In genomic region chr14:37171678-37172023, GRCh38 we compare ENCODE assay signal across 9 cellular contexts. TPM values are rescaled to one million over a fixed set of nuclear protein-coding genes. Genes with fewer than 3 reads are reported as not detected.
DNase-seq lines count a peak whose midpoint lies in the region; ATAC-seq and TF ChIP-seq lines count a peak whose summit lies in the region.
"Had no signal": no experiment of that assay in that cellular context is flagged by ENCODE, and none has a peak within 500 bp of the region (broad histone marks: within the 10 kb centered on the region; RNA-seq: fewer than 3 reads in every experiment).

No MANE protein-coding gene starts in this region.

- H3K9ac ChIP-seq in mucosa of rectum (ENCODE audit: low read depth in 1 of 2, low read length in 2 of 2), result peak overlapping the region in 1 of 2 donors; percentile 82

- no peak for DNase-seq in RWPE2 (ENCODE audit: low spot score)
- no peak for DNase-seq in upper lobe of left lung
- no peak for DNase-seq in Kasumi-1 (lab: John Stamatoyannopoulos, UW)
- no peak for DNase-seq in NCI-H128 (lab: John Stamatoyannopoulos, UW; ENCODE audit: unreplicated experiment)
- DNase-seq in mucosa of gallbladder (ENCODE audit: low spot score), result no peak
- DNase-seq: activated T-cell treated with anti-CD3 and anti-CD28 coated beads, Interleukin-2, amount 50 U/mL, for 1 hour; SIG-M5 had no signal

- H3K27ac ChIP-seq in RWPE2 (ENCODE audit: poor library complexity, severe bottlenecking) (peak overlapping the region; percentile 60), esophagus (ENCODE audit: low read depth in 2 of 2, low read length in 1 of 2) (peak overlapping the region; percentile 79 to 89), mucosa of rectum (ENCODE audit: low read depth in 2 of 2, low read length in 2 of 2) (no peak overlapping the region), upper lobe of left lung (peak overlapping the region; percentile 85 to 96 (median 90))

- no peaks in the 10 kb centered on the region for H3K27me3 ChIP-seq in RWPE2 (ENCODE audit: insufficient read depth, poor library complexity, severe bottlenecking)
- H3K27me3 ChIP-seq in esophagus (ENCODE audit: control insufficient read depth in 1 of 2, insufficient read depth in 2 of 2, low read length in 2 of 2), result no peaks in the 10 kb centered on the region
- H3K27me3 ChIP-seq in mucosa of rectum (ENCODE audit: control insufficient read depth in 2 of 2, insufficient read depth in 2 of 2, low read length in 2 of 2), result no peaks in the 10 kb centered on the region
- H3K27me3 ChIP-seq in upper lobe of left lung, result no peaks in the 10 kb centered on the region

- ATAC-seq in RWPE2 (ENCODE audit: low read depth) (peak; percentile 42), upper lobe of left lung (ENCODE audit: low FRiP score in 2 of 2) (peak in 1 of 2 donors; percentile 20)

- no peak for TF ChIP-seq EP300 in upper lobe of left lung (IDR thresholded peaks at IDR 0.05)

- no peaks in the 10 kb centered on the region for H3K9me3 ChIP-seq in RWPE2 (ENCODE audit: severe bottlenecking)
- H3K9me3 ChIP-seq in esophagus (ENCODE audit: control insufficient read depth in 2 of 2, insufficient read depth in 1 of 2, low read depth in 1 of 2, low read length in 1 of 2), result peaks cover 0 to 2% of the 10 kb centered on the region in 2 donors
- H3K9me3 ChIP-seq in mucosa of rectum (ENCODE audit: control insufficient read depth in 2 of 2, low read length in 2 of 2), result no peaks in the 10 kb centered on the region
- no peaks in the 10 kb centered on the region for H3K9me3 ChIP-seq in upper lobe of left lung

- TF ChIP-seq CTCF in RWPE2 (IDR thresholded peaks at IDR 0.05; ENCODE audit: poor library complexity, severe bottlenecking) (no peak), upper lobe of left lung (IDR thresholded peaks at IDR 0.05) (no peak)

- TF ChIP-seq POLR2A in upper lobe of left lung (IDR thresholded peaks at IDR 0.05), result no peak

- 1 to 4% methylated on average over 6 of the region's 6 CpGs for WGBS in esophagus, 2 donors
- 7 to 9% methylated on average over 6 of the region's 6 CpGs for WGBS in upper lobe of left lung, 2 donors

- H3K36me3 ChIP-seq in RWPE2 (ENCODE audit: low read depth) (peaks cover 6% of the 10 kb centered on the region; the same call in 1 of the 2 replicates), esophagus (ENCODE audit: control insufficient read depth in 2 of 2, insufficient read depth in 2 of 2, low read length in 1 of 2) (no peaks in the 10 kb centered on the region), mucosa of rectum (ENCODE audit: control insufficient read depth in 2 of 2, insufficient read depth in 2 of 2, low read length in 2 of 2) (no peaks in the 10 kb centered on the region), upper lobe of left lung (no peaks in the 10 kb centered on the region)

- H3K4me1 ChIP-seq in RWPE2 (ENCODE audit: insufficient read depth, poor library complexity, severe bottlenecking) (peaks cover 18% of the 10 kb centered on the region), esophagus (ENCODE audit: control insufficient read depth in 2 of 2, insufficient read depth in 2 of 2, low read length in 1 of 2) (peaks cover 0 to 6% of the 10 kb centered on the region in 2 donors), mucosa of rectum (ENCODE audit: control insufficient read depth in 2 of 2, insufficient read depth in 2 of 2, low read length in 2 of 2) (no peaks in the 10 kb centered on the region), upper lobe of left lung (peaks cover 6 to 18% (median 7%) of the 10 kb centered on the region in 4 donors)

- H3K4me3 ChIP-seq in RWPE2 (ENCODE audit: severe bottlenecking) (peak overlapping the region; percentile 53), esophagus (ENCODE audit: low read depth in 1 of 2, low read length in 2 of 2) (peak overlapping the region; percentile 76 to 83), mucosa of rectum (ENCODE audit: low read length in 2 of 2) (peak overlapping the region; percentile 76 to 86), upper lobe of left lung (peak overlapping the region in 3 of 4 donors; percentile 53 to 74 (median 71))

RNA-seq across cellular contexts. Expression of gene SLC25A21, which starts 0.8 kb away (rescaled TPM):
- polyA plus RNA-seq in esophagus, result under 1 TPM; 0.53 to 0.74 TPM
- total RNA-seq in upper lobe of left lung (1 to 10 TPM in 1 of 6 donors, under 1 TPM in 2, not detected in 3; 0.15 to 1.7 (median 0.30) TPM), mucosa of gallbladder (1.6 TPM)

RNA-seq across cellular contexts. Expression of gene MIPOL1, which starts 26.1 kb away (rescaled TPM):
- polyA plus RNA-seq in esophagus, result 1 to 10 TPM; 1.5 to 2.2 TPM
- total RNA-seq in upper lobe of left lung, result 10 to 100 TPM in 2 of 6 donors, 1 to 10 TPM in 4; 4.1 to 32.6 (median 8.4) TPM
- 12.3 TPM for total RNA-seq in mucosa of gallbladder

Comparison
In these comparisons a context has a peak if more than half of its experiments do, and no peak if none do; other contexts are left out.
1. H3K27ac ChIP-seq: peak in RWPE2 (single experiment), esophagus (2 of 2) and upper lobe of left lung (4 of 4); none in mucosa of rectum (0 of 2).
2. Peak in every context shown above with its lines, with median percentiles within 50 percentile points of each other: H3K4me3 ChIP-seq.